18 cellular contexts compared by ENCODE assay signal in the genomic region with DNA sequence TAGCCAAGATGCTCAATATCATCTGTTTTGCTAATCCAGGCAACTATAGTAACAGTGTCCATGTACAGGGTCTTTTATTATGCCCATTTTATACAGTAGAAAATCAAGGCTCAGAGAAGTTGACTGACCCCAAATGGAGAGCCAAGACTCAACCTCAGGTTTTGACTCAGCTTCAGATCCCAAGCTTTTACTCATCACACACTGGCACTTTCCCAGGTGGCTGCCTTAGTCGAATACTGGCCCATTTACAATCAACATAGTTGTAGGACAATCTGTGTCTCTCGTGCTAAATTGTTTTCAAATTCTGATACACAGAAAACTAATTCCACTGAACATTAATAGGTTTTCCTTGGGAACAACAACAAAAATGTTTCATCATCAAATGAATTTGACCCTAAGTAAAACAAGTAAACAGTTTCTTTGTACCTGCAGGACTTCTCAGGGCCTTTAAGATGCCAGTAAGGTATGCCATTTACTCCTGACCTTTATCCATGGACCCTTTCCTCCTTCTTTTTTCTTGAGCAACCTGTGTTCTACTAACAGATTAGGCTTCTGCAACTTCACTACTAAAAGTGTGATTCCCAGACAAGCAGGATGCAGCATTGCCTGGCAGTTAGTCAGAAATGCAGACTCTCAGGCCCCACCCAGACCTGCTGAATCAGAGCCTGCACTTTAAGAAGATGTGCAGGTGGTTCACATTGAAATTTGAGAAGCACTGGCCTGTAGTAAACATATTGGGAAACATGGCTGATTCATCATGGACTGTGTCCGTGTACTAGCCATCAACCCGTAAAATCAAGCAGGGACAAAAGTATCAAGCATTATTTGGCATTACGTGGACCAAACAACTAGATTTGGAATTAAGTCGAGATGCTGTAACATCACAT.
DNase-seq lines count a peak whose midpoint lies in the region; ATAC-seq and TF ChIP-seq lines count a peak whose summit lies in the region.
"Had no signal": no experiment of that assay in that cellular context is flagged by ENCODE, and none has a peak within 500 bp of the region (broad histone marks: within the 10 kb centered on the region; RNA-seq: fewer than 3 reads in every experiment).

No MANE protein-coding gene starts in this region.

- no peak overlapping the region for H3K4me3 ChIP-seq in epithelial cell of proximal tubule (ENCODE audit: low read depth, low read length)
- H3K4me3 ChIP-seq: GM23338, SK-N-MC, testis had no signal

- H3K36me3 Mint-ChIP-seq in naive thymus-derived CD8-positive, alpha-beta T cell, result peaks cover 0 to 3% (median 0%) of the 10 kb centered on the region in 3 donors
- H3K36me3 Mint-ChIP-seq: stimulated activated memory B cell treated with anti-CD40 and anti-IgM and Interleukin-4, amounts not matched to agents 10 μg/mL and 1 μg/mL and 100 μg/mL, for 72 hours had no signal

- ATAC-seq in HG03565 (IDR thresholded peaks at IDR 0.05; ENCODE audit: unreplicated experiment), result no peak
- ATAC-seq in naive thymus-derived CD8-positive, alpha-beta T cell, result no peak
- ATAC-seq: activated CD8-positive, alpha-beta T cell treated with anti-CD3 and anti-CD28 coated beads for 36 hours; left lobe of liver; stimulated activated memory B cell treated with anti-CD40 and anti-IgM and Interleukin-4, amounts not matched to agents 10 μg/mL and 1 μg/mL and 100 μg/mL, for 72 hours had no signal

- H3K27ac Mint-ChIP-seq in naive thymus-derived CD8-positive, alpha-beta T cell, result no peak overlapping the region
- H3K27ac Mint-ChIP-seq: activated CD8-positive, alpha-beta T cell treated with anti-CD3 and anti-CD28 coated beads for 36 hours; CD4-positive, alpha-beta T cell; GM23338; stimulated activated memory B cell treated with anti-CD40 and anti-IgM and Interleukin-4, amounts not matched to agents 10 μg/mL and 1 μg/mL and 100 μg/mL, for 72 hours had no signal

- no peak overlapping the region for H3K4me3 Mint-ChIP-seq in naive thymus-derived CD8-positive, alpha-beta T cell
- H3K4me3 Mint-ChIP-seq: activated CD8-positive, alpha-beta T cell treated with anti-CD3 and anti-CD28 coated beads for 36 hours; CD4-positive, alpha-beta T cell; GM23338; nephron; stimulated activated memory B cell treated with anti-CD40 and anti-IgM and Interleukin-4, amounts not matched to agents 10 μg/mL and 1 μg/mL and 100 μg/mL, for 72 hours had no signal

- H3K27me3 Mint-ChIP-seq in naive thymus-derived CD8-positive, alpha-beta T cell, result peaks cover 39 to 73% (median 62%) of the 10 kb centered on the region in 5 donors

- TF ChIP-seq CTCF in epithelial cell of proximal tubule (conservative IDR thresholded peaks at IDR 0.05; ENCODE audit: low read depth, low read length), result no peak

- H3K9me3 Mint-ChIP-seq in naive thymus-derived CD8-positive, alpha-beta T cell, result no peaks in the 10 kb centered on the region
- H3K9me3 Mint-ChIP-seq: activated CD8-positive, alpha-beta T cell treated with anti-CD3 and anti-CD28 coated beads for 36 hours; CD4-positive, alpha-beta T cell; nephron; stimulated activated memory B cell treated with anti-CD40 and anti-IgM and Interleukin-4, amounts not matched to agents 10 μg/mL and 1 μg/mL and 100 μg/mL, for 72 hours had no signal

- peaks cover 0 to 4% (median 1%) of the 10 kb centered on the region in 4 donors for H3K4me1 Mint-ChIP-seq in naive thymus-derived CD8-positive, alpha-beta T cell
- H3K4me1 Mint-ChIP-seq: stimulated activated memory B cell treated with anti-CD40 and anti-IgM and Interleukin-4, amounts not matched to agents 10 μg/mL and 1 μg/mL and 100 μg/mL, for 72 hours had no signal

- POLR2A ChIA-PET in naive thymus-derived CD8-positive, alpha-beta T cell (lab: Charles Lee), result no interaction called here

- DNase-seq in HCEC 1CT (peak; percentile 17), RPMI7951 (ENCODE audit: low read depth) (peak; percentile 19), epithelial cell of proximal tubule (ENCODE audit: low read depth) (peak; percentile 26), renal cortical epithelial cell (ENCODE audit: low read depth) (peak; percentile 17)
- no peak for DNase-seq in activated T-cell treated with anti-CD3 and anti-CD28 coated beads, Interleukin-2, amount 50 U/mL, for 48 hours
- no peak for DNase-seq in naive thymus-derived CD8-positive, alpha-beta T cell
- DNase-seq: activated CD8-positive, alpha-beta T cell treated with anti-CD3 and anti-CD28 coated beads for 36 hours; amniotic stem cell; caudate nucleus; CD4-positive, alpha-beta T cell; midbrain; testis had no signal

Comparison
In these comparisons a context has a peak if more than half of its experiments do, and no peak if none do; other contexts are left out.
1. DNase-seq: peak in HCEC 1CT (single experiment), RPMI7951 (single experiment), epithelial cell of proximal tubule (single experiment) and renal cortical epithelial cell (single experiment); none in activated T-cell treated with anti-CD3 and anti-CD28 coated beads, Interleukin-2, amount 50 U/mL, for 48 hours (0 of 2) and naive thymus-derived CD8-positive, alpha-beta T cell (0 of 10).